Comparison of ENCODE assay signal across 28 cellular contexts in genomic region chr14:27605298-27605697, GRCh38.
DNase-seq lines count a peak whose midpoint lies in the region; TF ChIP-seq lines count a peak whose summit lies in the region.
"Had no signal": no experiment of that assay in that cellular context is flagged by ENCODE, and none has a peak within 500 bp of the region (broad histone marks: within the 10 kb centered on the region; RNA-seq: fewer than 3 reads in every experiment).

No MANE protein-coding gene starts in this region.

- no peak overlapping the region for H3K9ac ChIP-seq in mesenchymal stem cell (ENCODE audit: low read length)

- TF ChIP-seq POLR2A in stomach (IDR thresholded peaks at IDR 0.05): no peak

- H2AK5ac ChIP-seq in mesenchymal stem cell (ENCODE audit: low read length, severe bottlenecking): no peak overlapping the region

- H2BK5ac ChIP-seq in mesenchymal stem cell (ENCODE audit: low read depth, low read length, poor library complexity, severe bottlenecking): no peak overlapping the region

- no peaks in the 10 kb centered on the region for H3K27me3 ChIP-seq in mesenchymal stem cell (ENCODE audit: control insufficient read depth in 1 of 2, insufficient read depth in 1 of 2, low read length in 2 of 2)
- no peaks in the 10 kb centered on the region for H3K27me3 ChIP-seq in right atrium auricular region
- H3K27me3 ChIP-seq in stomach: no peaks in the 10 kb centered on the region
- H3K27me3 ChIP-seq: BE2C, colonic mucosa, left lung, SJSA1 had no signal

- TF ChIP-seq EP300 in stomach (IDR thresholded peaks at IDR 0.05): no peak

- no peak overlapping the region for H4K91ac ChIP-seq in mesenchymal stem cell (ENCODE audit: low read length)

- no peaks in the 10 kb centered on the region for H3K79me1 ChIP-seq in mesenchymal stem cell (replicated peaks; ENCODE audit: low read length, poor library complexity, severe bottlenecking)

- intact Hi-C loops in stomach (cut with DNase I; ENCODE audit: low total_unique reads): no loop called here

- TF ChIP-seq CTCF in right atrium auricular region (IDR thresholded peaks at IDR 0.05): no peak
- TF ChIP-seq CTCF in stomach (IDR thresholded peaks at IDR 0.05): no peak

- no peak overlapping the region for H4K8ac ChIP-seq in mesenchymal stem cell (ENCODE audit: low read length)

- H2BK120ac ChIP-seq in mesenchymal stem cell (ENCODE audit: low read depth, low read length): no peak overlapping the region

- DNase-seq in A172 (ENCODE audit: low spot score) (peak; percentile 0), ELR (ENCODE audit: low read depth) (peak; percentile 10), T1000 (lab: John Stamatoyannopoulos, UW) (peak; percentile 1), mesenchymal stem cell (peak; percentile 31), right atrium auricular region (ENCODE audit: low spot score) (no peak), stomach (no peak), GDM1 (lab: John Stamatoyannopoulos, UW) (no peak), Kasumi-1 (lab: John Stamatoyannopoulos, UW) (no peak)
- DNase-seq: ACHN; activated CD4-positive, alpha-beta memory T cell treated with anti-CD3 and anti-CD28 coated beads for 36 hours; activated CD8-positive, alpha-beta memory T cell treated with anti-CD3 and anti-CD28 coated beads, Interleukin-2, amount 50 U/mL, for 48 hours; BE2C; colonic mucosa; DMS153; effector memory CD4-positive, alpha-beta T cell; foreskin melanocyte; HFFc6; hippocampal formation; left lung; MV-4-11; naive B cell; NCI-H1694; NCI-H2171; occipital lobe; RPMI8226; T-helper 1 cell had no signal

- WGBS in mesenchymal stem cell: 29% methylated on average over 3 of the region's 4 CpGs
- 47 to 56% (median 53%) methylated on average over 4 of the region's 4 CpGs for WGBS in stomach, 5 donors

- no peak overlapping the region for H2AFZ ChIP-seq in mesenchymal stem cell (ENCODE audit: low read depth, low read length)

- no peak overlapping the region for H2BK15ac ChIP-seq in mesenchymal stem cell (ENCODE audit: low read depth, poor library complexity, severe bottlenecking)

- no peak overlapping the region for H2BK12ac ChIP-seq in mesenchymal stem cell (ENCODE audit: low read length in 2 of 2)

- H3K4me1 ChIP-seq in mesenchymal stem cell (ENCODE audit: control insufficient read depth, insufficient read depth, low read depth, low read length) (no peaks in the 10 kb centered on the region), right atrium auricular region (no peaks in the 10 kb centered on the region), stomach (no peaks in the 10 kb centered on the region)
- H3K4me1 ChIP-seq: BE2C, colonic mucosa, left lung, SJSA1 had no signal

- no peaks in the 10 kb centered on the region for H3K36me3 ChIP-seq in mesenchymal stem cell (ENCODE audit: control insufficient read depth in 1 of 2, insufficient read depth in 2 of 2, low read depth in 1 of 2, low read length in 2 of 2)
- H3K36me3 ChIP-seq in right atrium auricular region: no peaks in the 10 kb centered on the region
- H3K36me3 ChIP-seq in stomach: no peaks in the 10 kb centered on the region
- H3K36me3 ChIP-seq: BE2C, colonic mucosa, left lung, SJSA1 had no signal

- H3K4me3 ChIP-seq in mesenchymal stem cell (ENCODE audit: insufficient read depth in 1 of 2, low read depth in 1 of 2, low read length in 2 of 2): no peak overlapping the region
- no peak overlapping the region for H3K4me3 ChIP-seq in right atrium auricular region
- H3K4me3 ChIP-seq in stomach: no peak overlapping the region
- H3K4me3 ChIP-seq: colonic mucosa, left lung, SJSA1, skin epidermis had no signal

- H3K18ac ChIP-seq in mesenchymal stem cell (ENCODE audit: low read depth in 1 of 2, low read length in 2 of 2): no peak overlapping the region

- no peak overlapping the region for H3K14ac ChIP-seq in mesenchymal stem cell (ENCODE audit: low read length in 2 of 2)

- H3K4ac ChIP-seq in mesenchymal stem cell (ENCODE audit: low read depth in 1 of 2, low read length in 2 of 2): no peak overlapping the region

- no peak overlapping the region for H3K23ac ChIP-seq in mesenchymal stem cell (ENCODE audit: low read length in 2 of 2)

- H3K9me3 ChIP-seq in mesenchymal stem cell (ENCODE audit: control insufficient read depth, low read length): no peaks in the 10 kb centered on the region
- no peaks in the 10 kb centered on the region for H3K9me3 ChIP-seq in right atrium auricular region
- peaks cover 0 to 4% (median 0%) of the 10 kb centered on the region in 4 donors for H3K9me3 ChIP-seq in stomach
- H3K9me3 ChIP-seq: BE2C, colonic mucosa, left lung, SJSA1 had no signal

- no peak overlapping the region for H3K4me2 ChIP-seq in mesenchymal stem cell (ENCODE audit: low read length, poor library complexity, severe bottlenecking)

- H3K27ac ChIP-seq in mesenchymal stem cell (ENCODE audit: low read length, poor library complexity, severe bottlenecking) (no peak overlapping the region), right atrium auricular region (no peak overlapping the region), stomach (no peak overlapping the region)
- H3K27ac ChIP-seq: colonic mucosa, left lung, SJSA1, skin epidermis had no signal

Comparison
In these comparisons a context has a peak if more than half of its experiments do, and no peak if none do; other contexts are left out.
1. DNase-seq: peak in A172 (single experiment), ELR (single experiment), T1000 (single experiment) and mesenchymal stem cell (single experiment); none in right atrium auricular region (single experiment), stomach (single experiment), GDM1 (single experiment) and Kasumi-1 (0 of 2).